In the genomic region with DNA sequence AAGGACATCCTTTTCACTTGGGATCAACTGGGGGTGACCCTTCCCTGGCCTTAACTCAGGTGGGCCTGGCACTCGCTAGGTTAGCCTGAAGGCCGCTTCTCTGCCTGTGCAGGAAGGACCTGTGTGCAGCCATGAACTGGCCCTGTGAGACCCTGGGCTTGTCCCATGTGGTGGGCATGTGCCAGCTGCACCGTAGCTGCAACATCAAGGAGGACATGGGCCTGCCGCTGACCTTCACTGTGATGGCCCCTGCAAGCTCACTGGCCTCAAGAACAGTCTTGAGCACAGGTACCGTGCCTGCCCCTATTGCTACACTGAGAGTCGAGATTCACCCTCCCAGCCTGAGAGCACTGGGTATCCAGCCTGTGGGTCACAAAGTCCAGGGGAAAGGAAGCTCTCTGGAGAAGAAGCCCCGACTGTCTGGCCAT, we compare ENCODE assay signal across 20 cellular contexts. TPM values are rescaled to one million over a fixed set of nuclear protein-coding genes. Genes with fewer than 3 reads are reported as not detected.
"Had no signal": no experiment of that assay in that cellular context is flagged by ENCODE, and none has a peak within 500 bp of the region (broad histone marks: within the 10 kb centered on the region; RNA-seq: fewer than 3 reads in every experiment).

No MANE protein-coding gene starts in this region.

- H3K9me3 ChIP-seq: mucosa of descending colon, pancreas, prostate gland, stomach, transverse colon had no signal

- H3K4me1 ChIP-seq: pancreas, prostate gland, stomach, transverse colon had no signal

- H3K4me1 Mint-ChIP-seq: natural killer cell had no signal

- H3K4me3 ChIP-seq: hepatocyte, mucosa of descending colon, pancreas, prostate gland, skin epidermis, stomach, thoracic aorta, transverse colon had no signal

- ATAC-seq: left cardiac atrium, pancreas, sciatic nerve had no signal

- H3K27ac Mint-ChIP-seq: dendritic cell treated with granulocyte-macrophage colony-stimulating factor and Interleukin-4, amounts not matched to agents 40 ng/mL and 50 ng/mL, for 4 days; natural killer cell had no signal

- H3K36me3 ChIP-seq: pancreas, prostate gland, stomach, thoracic aorta, transverse colon had no signal

- DNase-seq: cerebellar nuclear complex; erythroblast; foreskin melanocyte; kidney; left cardiac atrium; mammary epithelial cell; mucosa of descending colon; natural killer cell; pancreas; stimulated activated naive CD4-positive, alpha-beta T cell; stomach; substantia nigra; transverse colon had no signal

- H3K27ac ChIP-seq: hepatocyte, pancreas, prostate gland, skin epidermis, stomach, thoracic aorta, transverse colon had no signal

- H3K4me3 Mint-ChIP-seq: dendritic cell treated with granulocyte-macrophage colony-stimulating factor and Interleukin-4, amounts not matched to agents 40 ng/mL and 50 ng/mL, for 4 days; natural killer cell; neural crest cell had no signal

- H3K27me3 ChIP-seq: hepatocyte, pancreas, stomach, transverse colon had no signal

RNA-seq across cellular contexts. Expression of a gene that starts 43.0 kb away (rescaled TPM):
- total RNA-seq: thoracic aorta had no signal
